1 cellular context compared by ENCODE assay signal in genomic region chr22:20641919-20642579, GRCh38.
TF ChIP-seq lines count a peak whose summit lies in the region.

No MANE protein-coding gene starts in this region.

TF ChIP-seq in K562, 482 proteins besides CTCF, POLR2A, EP300 and RAD21 (continued from another document):
- TF ChIP-seq, protein P1, sequence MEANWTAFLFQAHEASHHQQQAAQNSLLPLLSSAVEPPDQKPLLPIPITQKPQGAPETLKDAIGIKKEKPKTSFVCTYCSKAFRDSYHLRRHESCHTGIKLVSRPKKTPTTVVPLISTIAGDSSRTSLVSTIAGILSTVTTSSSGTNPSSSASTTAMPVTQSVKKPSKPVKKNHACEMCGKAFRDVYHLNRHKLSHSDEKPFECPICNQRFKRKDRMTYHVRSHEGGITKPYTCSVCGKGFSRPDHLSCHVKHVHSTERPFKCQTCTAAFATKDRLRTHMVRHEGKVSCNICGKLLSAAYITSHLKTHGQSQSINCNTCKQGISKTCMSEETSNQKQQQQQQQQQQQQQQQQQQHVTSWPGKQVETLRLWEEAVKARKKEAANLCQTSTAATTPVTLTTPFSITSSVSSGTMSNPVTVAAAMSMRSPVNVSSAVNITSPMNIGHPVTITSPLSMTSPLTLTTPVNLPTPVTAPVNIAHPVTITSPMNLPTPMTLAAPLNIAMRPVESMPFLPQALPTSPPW (CRISPR knock-in tag; IDR thresholded peaks at IDR 0.05), result no peak
- TF ChIP-seq ZFP36 (IDR thresholded peaks at IDR 0.05; ENCODE audit: low read depth, low read length, partially characterized antibody), result peak; percentile 71
- TF ChIP-seq CBFB (CRISPR knock-in tag; IDR thresholded peaks at IDR 0.05), result 0 out of 2 replicates have a peak, but pooled peaks have one; percentile 50
- peak; percentile 64 to 86 for TF ChIP-seq KDM1A (IDR thresholded peaks at IDR 0.05)
- peak; percentile 34; the same call in 1 of the 2 replicates for TF ChIP-seq E2F3 (CRISPR knock-in tag; IDR thresholded peaks at IDR 0.05)
- TF ChIP-seq, protein P2, sequence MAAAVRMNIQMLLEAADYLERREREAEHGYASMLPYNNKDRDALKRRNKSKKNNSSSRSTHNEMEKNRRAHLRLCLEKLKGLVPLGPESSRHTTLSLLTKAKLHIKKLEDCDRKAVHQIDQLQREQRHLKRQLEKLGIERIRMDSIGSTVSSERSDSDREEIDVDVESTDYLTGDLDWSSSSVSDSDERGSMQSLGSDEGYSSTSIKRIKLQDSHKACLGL (CRISPR knock-in tag; IDR thresholded peaks at IDR 0.05; ENCODE audit: borderline replicate concordance, poor library complexity, severe bottlenecking), result no peak
